Comparison of ENCODE assay signal across 19 cellular contexts in genomic region chr9:95373765-95374435, GRCh38.
"Had no signal": no experiment of that assay in that cellular context is flagged by ENCODE, and none has a peak within 500 bp of the region (broad histone marks: within the 10 kb centered on the region; RNA-seq: fewer than 3 reads in every experiment).

No MANE protein-coding gene starts in this region.

- H3K9me3 Mint-ChIP-seq: activated CD4-positive, alpha-beta memory T cell treated with anti-CD3 and anti-CD28 coated beads for 36 hours; activated naive CD8-positive, alpha-beta T cell treated with anti-CD3 and anti-CD28 coated beads, Interleukin-2, amount 10 ng/mL, durations not matched to agents 7 days and 5 days; natural killer cell treated with Interleukin-12 subunit alpha and Interleukin-12 subunit beta and Interleukin-15 and Interleukin-18, amount 100 ng/mL, for 72 hours had no signal

- H3K27me3 ChIP-seq: right atrium auricular region, transverse colon, uterus had no signal

- H3K4me3 Mint-ChIP-seq: activated CD4-positive, alpha-beta memory T cell treated with anti-CD3 and anti-CD28 coated beads for 36 hours; activated naive CD8-positive, alpha-beta T cell treated with anti-CD3 and anti-CD28 coated beads, Interleukin-2, amount 10 ng/mL, durations not matched to agents 7 days and 5 days; mesothelial cell of epicardium; natural killer cell treated with Interleukin-12 subunit alpha and Interleukin-12 subunit beta and Interleukin-15 and Interleukin-18, amount 100 ng/mL, for 72 hours had no signal

- H3K9me3 ChIP-seq: right atrium auricular region, transverse colon, uterus had no signal

- H3K4me1 ChIP-seq: right atrium auricular region, transverse colon, uterus had no signal

- DNase-seq: activated CD4-positive, alpha-beta memory T cell treated with anti-CD3 and anti-CD28 coated beads for 36 hours; activated CD4-positive, alpha-beta T cell treated with anti-CD3 and anti-CD28 coated beads for 4 hours; activated naive CD4-positive, alpha-beta T cell; activated naive CD8-positive, alpha-beta T cell treated with anti-CD3 and anti-CD28 coated beads, Interleukin-2, amount 10 ng/mL, durations not matched to agents 7 days and 5 days; activated T-cell treated with anti-CD3 and anti-CD28 coated beads for 4 hours; amygdala; foreskin melanocyte; hypothalamus; occipital lobe; stimulated activated CD4-positive, alpha-beta T cell treated with anti-CD3 and anti-CD28 coated beads, Interleukin-2, amount 100 ng/mL, for 24 hours; stimulated activated naive CD8-positive, alpha-beta T cell treated with anti-CD3 and anti-CD28 coated beads, Interleukin-15, Interleukin-2, amounts not matched to agents 100 U/mL and 50 U/mL, for 24 hours; substantia nigra; T-helper 2 cell; transverse colon; uterus had no signal

- H3K27ac Mint-ChIP-seq: activated CD4-positive, alpha-beta memory T cell treated with anti-CD3 and anti-CD28 coated beads for 36 hours; activated naive CD8-positive, alpha-beta T cell treated with anti-CD3 and anti-CD28 coated beads, Interleukin-2, amount 10 ng/mL, durations not matched to agents 7 days and 5 days; mesothelial cell of epicardium; natural killer cell treated with Interleukin-12 subunit alpha and Interleukin-12 subunit beta and Interleukin-15 and Interleukin-18, amount 100 ng/mL, for 72 hours had no signal

- H3K27ac ChIP-seq: right atrium auricular region, transverse colon, uterus had no signal

- H3K36me3 Mint-ChIP-seq: activated CD4-positive, alpha-beta memory T cell treated with anti-CD3 and anti-CD28 coated beads for 36 hours; activated naive CD8-positive, alpha-beta T cell treated with anti-CD3 and anti-CD28 coated beads, Interleukin-2, amount 10 ng/mL, durations not matched to agents 7 days and 5 days; mesothelial cell of epicardium; natural killer cell treated with Interleukin-12 subunit alpha and Interleukin-12 subunit beta and Interleukin-15 and Interleukin-18, amount 100 ng/mL, for 72 hours had no signal

- H3K36me3 ChIP-seq: right atrium auricular region, transverse colon, uterus had no signal

- H3K4me3 ChIP-seq: lung, right atrium auricular region, transverse colon, uterus had no signal
